24 cellular contexts compared by ENCODE assay signal in the genomic region with DNA sequence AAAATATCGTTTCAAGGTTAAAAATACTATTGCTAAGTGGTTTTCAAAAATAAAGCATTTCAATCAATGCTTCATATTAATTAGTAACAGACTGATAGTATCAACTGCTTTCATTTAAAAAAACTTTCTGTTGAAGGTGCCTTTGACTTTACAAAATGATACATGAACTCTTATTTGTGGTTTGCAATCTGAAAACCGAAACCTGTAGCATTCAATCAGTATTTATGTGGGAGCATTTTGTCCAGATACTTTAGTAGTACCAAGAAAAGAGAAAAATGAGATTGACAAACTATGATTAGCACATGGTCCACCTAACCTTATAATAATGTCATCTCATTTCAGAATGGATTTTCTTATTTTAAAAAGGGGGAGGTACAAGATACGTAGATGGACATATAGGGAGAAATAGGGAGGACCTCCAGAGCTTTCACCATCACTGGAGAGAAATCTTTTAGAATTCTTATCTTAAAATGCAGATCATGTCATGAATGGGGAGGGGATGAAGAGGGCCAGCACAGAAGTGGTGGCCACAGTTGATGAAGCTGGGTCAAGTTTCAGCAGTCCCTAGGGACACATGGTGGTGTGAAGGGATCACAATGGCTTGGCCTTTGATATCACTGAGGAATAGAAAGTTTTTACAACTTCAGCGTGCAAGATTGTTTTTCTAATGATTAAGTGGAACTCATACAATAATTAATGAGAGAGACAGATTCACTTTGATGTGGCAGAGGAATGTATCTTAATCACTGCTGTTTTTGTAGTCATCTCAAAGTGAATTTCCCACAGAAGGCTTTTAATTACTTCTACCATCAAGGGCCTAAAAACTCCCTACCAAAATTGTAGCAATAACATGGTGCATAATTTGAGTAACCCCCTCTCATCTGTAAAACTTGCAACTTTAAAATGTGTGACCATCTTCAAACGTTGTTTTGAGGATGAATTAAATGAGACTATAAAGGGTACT.
"Had no signal": no experiment of that assay in that cellular context is flagged by ENCODE, and none has a peak within 500 bp of the region (broad histone marks: within the 10 kb centered on the region; RNA-seq: fewer than 3 reads in every experiment).

No MANE protein-coding gene starts in this region.

- H3K36me3 ChIP-seq: adrenal gland, breast epithelium, colonic mucosa had no signal

- ATAC-seq: T-cell had no signal

- H3K4me3 ChIP-seq: adrenal gland, breast epithelium, colonic mucosa had no signal

- H3K27ac ChIP-seq: adrenal gland, breast epithelium, colonic mucosa had no signal

- H3K4me1 ChIP-seq: adrenal gland, breast epithelium, colonic mucosa had no signal

- H3K9me3 ChIP-seq: adrenal gland, breast epithelium, colonic mucosa had no signal

- DNase-seq: activated B cell treated with CpG ODN at 0.5 μM for 24 hours; activated CD4-positive, alpha-beta memory T cell treated with anti-CD3 and anti-CD28 coated beads for 36 hours; activated CD4-positive, alpha-beta T cell treated with anti-CD3 and anti-CD28 coated beads, Interleukin-2, amount 10 ng/mL, durations not matched to agents 7 days and 5 days; activated CD8-positive, alpha-beta memory T cell treated with anti-CD3 and anti-CD28 coated beads for 24 hours; activated naive CD4-positive, alpha-beta T cell treated with anti-CD3 and anti-CD28 coated beads, Interleukin-2, amount 50 U/mL, for 16 hours; activated naive CD8-positive, alpha-beta T cell treated with anti-CD3 and anti-CD28 coated beads, Interleukin-2, amount 10 ng/mL, durations not matched to agents 7 days and 5 days; activated T-cell treated with anti-CD3 and anti-CD28 coated beads, Interleukin-2, amount 50 U/mL, for 48 hours; adrenal gland; anterior cingulate cortex; caudate nucleus; colonic mucosa; NCI-H1092; NCI-H1417; NCI-H1930; NCI-H2171 treated with DMSO at 0.1 percent for 48 hours; NCI-H226; NCI-H526 treated with DMSO at 0.1 percent for 48 hours; NCI-H82; NK-92 treated with Interleukin-12 subunit alpha and Interleukin-12 subunit beta, amount 100 ng/mL, for 24 hours; SHP77 treated with DMSO at 0.1 percent for 48 hours; T-cell; T-helper 2 cell; T1000 had no signal

- H3K27me3 ChIP-seq: adrenal gland, breast epithelium, colonic mucosa had no signal
